In genomic region chr1:67840449-67840848, GRCh38 we compare ENCODE assay signal across 1 cellular context.
TF ChIP-seq lines count a peak whose summit lies in the region.

No MANE protein-coding gene starts in this region.

TF ChIP-seq in endothelial cell of umbilical vein, 7 proteins besides CTCF, POLR2A, EP300 and RAD21 (continued from another document):
- peak; percentile 77 for TF ChIP-seq FOS (IDR thresholded peaks at IDR 0.05; ENCODE audit: borderline replicate concordance, insufficient read depth, low read length)
